8 cellular contexts compared by ENCODE assay signal in genomic region chr19:58558066-58558622, GRCh38. TPM values are rescaled to one million over a fixed set of nuclear protein-coding genes. Genes with fewer than 3 reads are reported as not detected.
DNase-seq lines count a peak whose midpoint lies in the region; FAIRE-seq lines count a peak whose summit lies in the region.

Gene UBE2M, minus strand, starts transcription at chr19:58558611. Its CDS starts 230 bp downstream, at chr19:58558381.

- in situ Hi-C loops in G401 (cut with HindIII; ENCODE audit: low sequenced_read_pairs), result no loop called here

- H3K36me3 ChIP-seq in HUES6 (ENCODE audit: control insufficient read depth, insufficient read depth, low read length), result peaks cover 18% of the 10 kb centered on the region

- intact Hi-C loops in posterior vena cava (cut with DNase I), result no loop called here

- H3K4me1 ChIP-seq in HUES6 (ENCODE audit: control insufficient read depth, insufficient read depth, low read length), result peaks cover 32% of the 10 kb centered on the region

- H3K27me3 ChIP-seq in HUES6 (ENCODE audit: control insufficient read depth, insufficient read depth, low read length), result peaks cover 26% of the 10 kb centered on the region

- peak within 1 kb of the TSS; percentile 98 for H3K27ac ChIP-seq in HUES6 (ENCODE audit: low read depth, low read length)

- DNase-seq in G401 (ENCODE audit: low spot score), result no peak
- peak; percentile 51 for DNase-seq in activated T-helper 9 cell treated with anti-CD3 and anti-CD28 coated beads, Interleukin-2, amount 50 U/mL, for 16 hours (ENCODE audit: low read depth)
- peak; percentile 57 for DNase-seq in glomerular visceral epithelial cell (ENCODE audit: extremely low spot score)
- peak; percentile 91 for DNase-seq in posterior vena cava (ENCODE audit: low spot score)
- DNase-seq in NCI-H1417 treated with DMSO at 0.1 percent for 48 hours (lab: John Stamatoyannopoulos, UW), result no peak
- DNase-seq in germinal center (ENCODE audit: low spot score), result no peak
- DNase-seq in HTR-8/SVneo (ENCODE audit: insufficient read length, low spot score), result no peak

- H3K4me3 ChIP-seq in HUES6 (ENCODE audit: low read depth, low read length), result peak within 1 kb of the TSS; percentile 81

- no peaks in the 10 kb centered on the region for H3K9me3 ChIP-seq in HUES6 (ENCODE audit: control insufficient read depth, insufficient read depth, low read depth, low read length)

- FAIRE-seq in HTR-8/SVneo (lab: Jason Lieb, UNC), result no peak

- peak within 1 kb of the TSS; percentile 86 for H3K9ac ChIP-seq in HUES6 (ENCODE audit: low read length)

RNA-seq across cellular contexts. Expression of gene UBE2M, which starts in this region (rescaled TPM):
- 187 and 192 TPM in 2 replicates for total RNA-seq in G401 (2014; rRNA removed; shearing (Covaris generic))
- total RNA-seq in posterior vena cava, result 10 to 100 TPM; 53.3 to 60.0 TPM

Comparison
In these comparisons a context has a peak if more than half of its experiments do, and no peak if none do; other contexts are left out.
1. DNase-seq: peak in activated T-helper 9 cell treated with anti-CD3 and anti-CD28 coated beads, Interleukin-2, amount 50 U/mL, for 16 hours (single experiment), glomerular visceral epithelial cell (single experiment) and posterior vena cava (single experiment); none in G401 (single experiment), NCI-H1417 treated with DMSO at 0.1 percent for 48 hours (single experiment), germinal center (single experiment) and HTR-8/SVneo (single experiment).